22 cellular contexts compared by ENCODE assay signal in genomic region chrX:69238960-69239231, GRCh38.
DNase-seq lines count a peak whose midpoint lies in the region; ATAC-seq, FAIRE-seq and TF ChIP-seq lines count a peak whose summit lies in the region.
"Had no signal": no experiment of that assay in that cellular context is flagged by ENCODE, and none has a peak within 500 bp of the region (broad histone marks: within the 10 kb centered on the region; RNA-seq: fewer than 3 reads in every experiment).

No MANE protein-coding gene starts in this region.

- H3K9me3 ChIP-seq in left ventricle myocardium inferior (replicated peaks) = no peaks in the 10 kb centered on the region
- no peaks in the 10 kb centered on the region for H3K9me3 ChIP-seq in small intestine (ENCODE audit: control insufficient read depth, low read depth)
- H3K9me3 ChIP-seq: Caco-2, HAP-1, SJSA1 had no signal

- TF ChIP-seq CTCF in left ventricle myocardium inferior (IDR thresholded peaks at IDR 0.05; ENCODE audit: borderline replicate concordance) = no peak

- H3K36me3 ChIP-seq in left ventricle myocardium inferior = no peaks in the 10 kb centered on the region
- no peaks in the 10 kb centered on the region for H3K36me3 ChIP-seq in small intestine (ENCODE audit: control insufficient read depth in 2 of 2, insufficient read depth in 2 of 2, low read length in 2 of 2)
- H3K36me3 ChIP-seq: BLaER1 treated with 17β-estradiol and CSF1 and Interleukin-3, amounts not matched to agents 10 nM and 100 nM; HAP-1; SJSA1 had no signal

- intact Hi-C loops in Right ventricle myocardium superior (cut with DNase I) (no loop called here), cardiac septum (cut with DNase I) (no loop called here), left ventricle myocardium inferior (cut with micrococcal nuclease) (no loop called here)

- ATAC-seq in Right ventricle myocardium superior (ENCODE audit: poor library complexity) = peak; percentile 87
- ATAC-seq in HG02973 (IDR thresholded peaks at IDR 0.05; ENCODE audit: unreplicated experiment) = no peak
- ATAC-seq in HG03045 (IDR thresholded peaks at IDR 0.05; ENCODE audit: unreplicated experiment) = no peak
- ATAC-seq: GM12878 had no signal

- WGBS in small intestine, 3 donors = 46 to 88% (median 48%) methylated on average over 1 to 2 of the region's 2 CpGs

- H3K27ac ChIP-seq in left ventricle myocardium inferior (replicated peaks) = peak overlapping the region; percentile 73
- H3K27ac ChIP-seq in small intestine (ENCODE audit: low read depth in 1 of 2, low read length in 1 of 2) = no peak overlapping the region
- H3K27ac ChIP-seq: 22Rv1; BLaER1 treated with 17β-estradiol and CSF1 and Interleukin-3, amounts not matched to agents 10 nM and 100 nM; SJSA1 had no signal

- H3K4me1 ChIP-seq in left ventricle myocardium inferior (no peaks in the 10 kb centered on the region), small intestine (ENCODE audit: control insufficient read depth in 2 of 2, insufficient read depth in 1 of 2, low read depth in 1 of 2, low read length in 1 of 2) (no peaks in the 10 kb centered on the region)
- H3K4me1 ChIP-seq: BLaER1 treated with 17β-estradiol and CSF1 and Interleukin-3, amounts not matched to agents 10 nM and 100 nM; Caco-2; SJSA1 had no signal

- H3K4me3 ChIP-seq in left ventricle myocardium inferior (no peak overlapping the region), small intestine (ENCODE audit: low read depth in 1 of 2, low read length in 2 of 2) (no peak overlapping the region)
- H3K4me3 ChIP-seq: BLaER1 treated with 17β-estradiol and CSF1 and Interleukin-3, amounts not matched to agents 10 nM and 100 nM; GM12878; HAP-1; SJSA1 had no signal

- no peak for FAIRE-seq in small intestine (lab: Jason Lieb, UNC)
- FAIRE-seq: GM12878, HTR-8/SVneo had no signal

- DNase-seq in NCI-H1092 (lab: John Stamatoyannopoulos, UW) (peak; percentile 77), NCI-H1092 treated with DMSO at 0.1 percent for 48 hours (lab: John Stamatoyannopoulos, UW) (no peak), Right ventricle myocardium superior (no peak), cardiac septum (ENCODE audit: low spot score) (no peak), left ventricle myocardium inferior (no peak), small intestine (no peak)
- DNase-seq: ACHN; Caco-2; CD4-positive, alpha-beta memory T cell; KG1; NCI-H2107; NCI-H510A; NCI-H748 treated with DMSO at 0.1 percent for 48 hours; NK-92 treated with Interleukin-12 subunit alpha and Interleukin-12 subunit beta, amount 100 ng/mL, for 24 hours had no signal

- H3K27me3 ChIP-seq in left ventricle myocardium inferior (ENCODE audit: low read depth) (no peaks in the 10 kb centered on the region), small intestine (ENCODE audit: control insufficient read depth in 2 of 2, insufficient read depth in 2 of 2, low read length in 2 of 2) (peaks cover 0 to 4% of the 10 kb centered on the region in 2 donors)
- H3K27me3 ChIP-seq: SJSA1 had no signal
